ENCODE assay signal across 8 cellular contexts in the genomic region with DNA sequence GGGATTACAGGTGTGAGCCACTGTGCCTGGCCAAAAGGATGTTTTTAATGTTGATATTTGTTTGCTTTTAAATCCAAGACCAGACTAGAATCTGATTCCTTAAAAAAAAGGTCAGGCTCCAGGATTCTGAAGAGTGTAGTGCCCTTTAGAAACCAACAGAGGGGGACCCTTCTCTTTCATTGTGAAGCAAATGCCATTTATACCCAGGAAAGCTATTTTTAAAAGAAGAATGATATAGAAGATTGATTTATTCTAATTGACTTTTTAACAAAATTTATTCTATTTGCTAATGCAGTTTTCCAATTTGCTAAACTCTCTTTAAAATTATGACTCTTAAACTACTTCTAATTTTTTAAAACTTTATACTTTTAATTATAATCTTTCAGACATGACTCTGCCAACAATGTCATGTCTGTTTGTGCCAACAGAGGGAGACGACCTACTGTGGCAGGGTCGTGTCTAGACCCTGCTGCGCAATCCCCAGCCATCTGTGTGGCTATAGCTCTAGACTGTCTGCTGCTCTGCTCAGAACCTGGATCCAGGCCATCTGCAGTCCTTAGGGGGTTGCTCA.
DNase-seq lines count a peak whose midpoint lies in the region; ATAC-seq and TF ChIP-seq lines count a peak whose summit lies in the region.

No MANE protein-coding gene starts in this region.

- TF ChIP-seq CTCF in DOHH2 (IDR thresholded peaks at IDR 0.05; ENCODE audit: low read depth, low read length, poor library complexity, severe bottlenecking) (peak; percentile 24), chondrocyte (IDR thresholded peaks at IDR 0.05) (peak; percentile 94)

- no peak overlapping the region for H3K23ac ChIP-seq in mesendoderm (ENCODE audit: low read length)

- H3K4me1 Mint-ChIP-seq in chondrocyte (ENCODE audit: low read depth): peaks cover 18% of the 10 kb centered on the region

- H3K27ac ChIP-seq in DOHH2 (ENCODE audit: low read depth, low read length) (no peak overlapping the region), mesendoderm (ENCODE audit: low read depth, low read length) (no peak overlapping the region)

- WGBS in mesendoderm (ENCODE audit: extremely low coverage, insufficient coverage, low lambda C conversion rate): no CpG with 5 or more reads among the region's 3 CpGs

- no peak overlapping the region for H3K4me2 ChIP-seq in DOHH2 (ENCODE audit: low read length)
- no peak overlapping the region for H3K4me2 ChIP-seq in mesendoderm (ENCODE audit: low read length)

- ATAC-seq in HG02870 (IDR thresholded peaks at IDR 0.05; ENCODE audit: unreplicated experiment) (peak; percentile 52), GM21447 (IDR thresholded peaks at IDR 0.05; ENCODE audit: unreplicated experiment) (no peak), HG03135 (IDR thresholded peaks at IDR 0.05; ENCODE audit: unreplicated experiment) (no peak)

- H3K27me3 Mint-ChIP-seq in chondrocyte (ENCODE audit: low read depth): no peaks in the 10 kb centered on the region

- no peaks in the 10 kb centered on the region for H3K79me2 ChIP-seq in DOHH2 (ENCODE audit: control insufficient read depth, low read length)
- H3K79me2 ChIP-seq in mesendoderm (ENCODE audit: control insufficient read depth, insufficient read depth, low read length): no peaks in the 10 kb centered on the region

- no peaks in the 10 kb centered on the region for H3K9me2 ChIP-seq in DOHH2 (replicated peaks; ENCODE audit: control insufficient read depth, low read length)

- no peak overlapping the region for H3K27ac Mint-ChIP-seq in chondrocyte (ENCODE audit: unreplicated experiment)

- H3K9me3 ChIP-seq in DOHH2 (ENCODE audit: control insufficient read depth, insufficient read depth, low read length): no peaks in the 10 kb centered on the region

- H3K9me3 Mint-ChIP-seq in chondrocyte (ENCODE audit: low read depth): no peaks in the 10 kb centered on the region

- no peaks in the 10 kb centered on the region for H3K79me1 ChIP-seq in mesendoderm (ENCODE audit: low read length)

- H4K8ac ChIP-seq in mesendoderm (ENCODE audit: low read depth, low read length): no peak overlapping the region

- no peak overlapping the region for H3K4me3 ChIP-seq in DOHH2 (ENCODE audit: low read length)
- H3K4me3 ChIP-seq in mesendoderm (ENCODE audit: low read length): no peak overlapping the region

- no peak overlapping the region for H3K56ac ChIP-seq in mesendoderm (ENCODE audit: low read length)

- H3K4me1 ChIP-seq in DOHH2 (ENCODE audit: control insufficient read depth, low read length) (no peaks in the 10 kb centered on the region), mesendoderm (ENCODE audit: control insufficient read depth, low read depth, low read length) (no peaks in the 10 kb centered on the region)

- H4K5ac ChIP-seq in mesendoderm (ENCODE audit: low read length): no peak overlapping the region

- H3K18ac ChIP-seq in mesendoderm (ENCODE audit: low read length): no peak overlapping the region

- no peak overlapping the region for H2BK120ac ChIP-seq in mesendoderm (ENCODE audit: low read depth, low read length)

- no peak overlapping the region for H2BK15ac ChIP-seq in mesendoderm (replicated peaks; ENCODE audit: low read depth)

- no peaks in the 10 kb centered on the region for H4K20me1 ChIP-seq in DOHH2 (ENCODE audit: control insufficient read depth, insufficient read depth, low read depth, low read length)

- H3K27me3 ChIP-seq in DOHH2 (ENCODE audit: control insufficient read depth, low read length) (peaks cover 17% of the 10 kb centered on the region), mesendoderm (ENCODE audit: insufficient read depth, low read length, poor library complexity) (no peaks in the 10 kb centered on the region)

- no peak overlapping the region for H3K4me3 Mint-ChIP-seq in chondrocyte (ENCODE audit: unreplicated experiment)

- H3K4ac ChIP-seq in mesendoderm (ENCODE audit: low read depth, low read length): no peak overlapping the region

- H3K9ac ChIP-seq in mesendoderm (ENCODE audit: low read length): no peak overlapping the region

- H3K36me3 Mint-ChIP-seq in chondrocyte (ENCODE audit: low read depth): peaks cover 17% of the 10 kb centered on the region

- no peak overlapping the region for H2BK5ac ChIP-seq in mesendoderm (ENCODE audit: low read length)

- H3K36me3 ChIP-seq in DOHH2 (ENCODE audit: control insufficient read depth, low read length) (no peaks in the 10 kb centered on the region), mesendoderm (ENCODE audit: control insufficient read depth, insufficient read depth, low read length) (peaks cover 2% of the 10 kb centered on the region)

- no peaks in the 10 kb centered on the region for H3F3A ChIP-seq in DOHH2 (ENCODE audit: control insufficient read depth, insufficient read depth)

- peak; percentile 79 for DNase-seq in NCI-H69 (lab: John Stamatoyannopoulos, UW)
- DNase-seq in chondrocyte (ENCODE audit: low spot score): no peak
- peak; percentile 71 for DNase-seq in mesendoderm
- DNase-seq in activated T-cell treated with anti-CD3 and anti-CD28 coated beads for 4 hours: no peak

- no peak overlapping the region for H2AK5ac ChIP-seq in mesendoderm (ENCODE audit: low read length)

Comparison
In these comparisons a context has a peak if more than half of its experiments do, and no peak if none do; other contexts are left out.
1. DNase-seq: peak in NCI-H69 (single experiment) and mesendoderm (single experiment); none in chondrocyte (single experiment) and activated T-cell treated with anti-CD3 and anti-CD28 coated beads for 4 hours (single experiment).